9 cellular contexts compared by ENCODE assay signal in the genomic region with DNA sequence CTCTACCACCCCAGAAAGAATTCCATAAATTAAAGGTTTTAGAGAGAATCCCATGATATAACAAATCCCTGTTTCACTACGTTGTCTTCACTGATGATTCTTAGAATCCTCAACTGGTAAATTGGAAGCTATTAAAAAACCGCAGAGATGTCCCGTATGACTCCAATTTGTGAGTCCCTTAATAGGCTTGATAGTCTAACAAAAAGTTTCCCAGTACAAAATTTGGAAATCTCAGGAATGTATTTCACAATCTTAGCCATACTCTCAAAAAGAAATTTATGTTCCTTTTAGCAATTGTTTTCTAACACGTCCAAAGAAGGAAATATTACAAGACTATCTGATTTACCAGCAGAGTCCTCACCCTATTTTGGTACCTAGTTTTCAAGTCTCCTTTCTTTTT. TPM values are rescaled to one million over a fixed set of nuclear protein-coding genes. Genes with fewer than 3 reads are reported as not detected.
A peak's percentile ranks its signal among the peaks of the same experiment; 100 is the strongest.
DNase-seq lines count a peak whose midpoint lies in the region; ATAC-seq, FAIRE-seq and TF ChIP-seq lines count a peak whose summit lies in the region.
"Had no signal": no experiment of that assay in that cellular context is flagged by ENCODE, and none has a peak within 500 bp of the region (broad histone marks: within the 10 kb centered on the region; RNA-seq: fewer than 3 reads in every experiment).

No MANE protein-coding gene starts in this region.

- no peak overlapping the region for H2AFZ ChIP-seq in astrocyte (ENCODE audit: low read depth, low read length)

- H3K27ac Mint-ChIP-seq in astrocyte (ENCODE audit: unreplicated experiment): peak overlapping the region; percentile 96

- H3K4me2 ChIP-seq in astrocyte (ENCODE audit: low read length): peak overlapping the region; percentile 85

- intact Hi-C loops in A673 (cut with micrococcal nuclease; ENCODE audit: unreplicated experiment): no loop called here

- H3K9me3 Mint-ChIP-seq in astrocyte (ENCODE audit: unreplicated experiment): no peaks in the 10 kb centered on the region

- H3K27ac ChIP-seq in A673 (ENCODE audit: low read depth, low read length, poor library complexity, severe bottlenecking): peak overlapping the region; percentile 98
- peak overlapping the region; percentile 97 for H3K27ac ChIP-seq in astrocyte (ENCODE audit: low read depth, low read length)

- peak overlapping the region; percentile 92 for H3K4me3 Mint-ChIP-seq in astrocyte (ENCODE audit: unreplicated experiment)

- DNase-seq in A673 (ENCODE audit: low spot score): peak; percentile 78
- DNase-seq in GM18507 (ENCODE audit: extremely low spot score, insufficient read length, low read depth): no peak
- no peak for DNase-seq in astrocyte (ENCODE audit: low read depth)
- DNase-seq in GDM1 (lab: John Stamatoyannopoulos, UW): no peak
- no peak for DNase-seq in LoVo (ENCODE audit: low spot score)

- H3K36me3 ChIP-seq in A673 (ENCODE audit: insufficient read depth, low read length, poor library complexity, severe bottlenecking) (no peaks in the 10 kb centered on the region), astrocyte (ENCODE audit: insufficient read depth, low read length) (no peaks in the 10 kb centered on the region), mucosa of stomach (ENCODE audit: control insufficient read depth, insufficient read depth, low read length) (no peaks in the 10 kb centered on the region)

- H3K27me3 Mint-ChIP-seq in astrocyte (ENCODE audit: low read depth, unreplicated experiment): no peaks in the 10 kb centered on the region

- FAIRE-seq in GM18507 (lab: Jason Lieb, UNC) (peak; percentile 53), astrocyte (lab: Jason Lieb, UNC) (peak; percentile 60)
- FAIRE-seq: islet of Langerhans had no signal

- no TSS peak for BruUV-seq in A673 (replicated peaks; lab: Mats Ljungman, UMichigan)

- TF ChIP-seq CTCF in A673 (conservative IDR thresholded peaks at IDR 0.05; ENCODE audit: low read depth, low read length) (no peak), astrocyte (IDR thresholded peaks at IDR 0.05; ENCODE audit: insufficient read depth, low read depth, low read length) (no peak)

- no peaks in the 10 kb centered on the region for H3K27me3 ChIP-seq in A673 (replicated peaks; ENCODE audit: insufficient read depth, low read depth, low read length, poor library complexity)
- no peaks in the 10 kb centered on the region for H3K27me3 ChIP-seq in astrocyte (ENCODE audit: insufficient read depth, low read length)
- H3K27me3 ChIP-seq in mucosa of stomach (ENCODE audit: control insufficient read depth, insufficient read depth, low read length): no peaks in the 10 kb centered on the region

- CTCF ChIA-PET in A673 (lab: Charles Lee): no interaction called here

- H3K36me3 Mint-ChIP-seq in astrocyte (ENCODE audit: low read depth, unreplicated experiment): no peaks in the 10 kb centered on the region

- peaks cover 24% of the 10 kb centered on the region for H3K4me1 Mint-ChIP-seq in astrocyte (ENCODE audit: low read depth, unreplicated experiment)

- H3K4me1 ChIP-seq in A673 (ENCODE audit: insufficient read depth, low read length, poor library complexity, severe bottlenecking) (peaks cover 57% of the 10 kb centered on the region), astrocyte (ENCODE audit: insufficient read depth, low read length) (peaks cover 34% of the 10 kb centered on the region), mucosa of stomach (ENCODE audit: control insufficient read depth, insufficient read depth, low read length) (peaks cover 24% of the 10 kb centered on the region)

- ATAC-seq in GM21576 (IDR thresholded peaks at IDR 0.05; ENCODE audit: unreplicated experiment) (no peak), HG02678 (IDR thresholded peaks at IDR 0.05; ENCODE audit: unreplicated experiment) (no peak)

- POLR2A ChIA-PET in A673 (lab: Charles Lee; ENCODE audit: low non-redundant PET): interaction anchor here (0.5 kb wide), 1 partner anchor 994 kb away, joined by 5 read pairs; no protein-coding TSS in a partner anchor

- peaks cover 71% of the 10 kb centered on the region for H3K79me2 ChIP-seq in astrocyte (ENCODE audit: insufficient read depth, low read length)

- H4K20me1 ChIP-seq in astrocyte (ENCODE audit: insufficient read depth, low read length): peaks cover 21% of the 10 kb centered on the region

- H3K9me3 ChIP-seq in A673 (ENCODE audit: low read depth, low read length, poor library complexity, severe bottlenecking) (no peaks in the 10 kb centered on the region), astrocyte (ENCODE audit: insufficient read depth, low read depth, low read length) (no peaks in the 10 kb centered on the region), mucosa of stomach (ENCODE audit: control insufficient read depth, low read length) (no peaks in the 10 kb centered on the region)

- H3K9ac ChIP-seq in astrocyte (ENCODE audit: low read length) (peak overlapping the region; percentile 98), mucosa of stomach (ENCODE audit: low read length) (peak overlapping the region; percentile 95)

- peak overlapping the region; percentile 78 for H3K4me3 ChIP-seq in A673 (ENCODE audit: low read depth, low read length, poor library complexity, severe bottlenecking)
- H3K4me3 ChIP-seq in astrocyte (ENCODE audit: insufficient read depth, low read depth, low read length): peak overlapping the region; percentile 83
- no peak overlapping the region for H3K4me3 ChIP-seq in mucosa of stomach (ENCODE audit: low read length)

RNA-seq across cellular contexts. Expression of a gene that starts 2.5 kb away (rescaled TPM):
- total RNA-seq in A673 (2021) (115 and 121 TPM in 2 replicates), astrocyte (179 and 184 TPM in 2 replicates)
